Comparison of ENCODE assay signal across 7 cellular contexts in genomic region chr12:11653215-11653753, GRCh38.
DNase-seq lines count a peak whose midpoint lies in the region; ATAC-seq, FAIRE-seq and TF ChIP-seq lines count a peak whose summit lies in the region.

No MANE protein-coding gene starts in this region.

- ATAC-seq in GM21447 (IDR thresholded peaks at IDR 0.05; ENCODE audit: unreplicated experiment) (peak; percentile 22), HG03159 (IDR thresholded peaks at IDR 0.05; ENCODE audit: unreplicated experiment) (no peak)

- peaks cover 4% of the 10 kb centered on the region for H3K36me3 ChIP-seq in OCI-LY3 (replicated peaks; ENCODE audit: low read depth, low read length)
- H3K36me3 ChIP-seq in neuron (ENCODE audit: insufficient read depth, low read length), result no peaks in the 10 kb centered on the region

- H3K9ac ChIP-seq in OCI-LY3 (ENCODE audit: low read length), result peak overlapping the region; percentile 95

- H3K4me3 ChIP-seq in OCI-LY3 (ENCODE audit: low read length) (peak overlapping the region; percentile 86), neuron (ENCODE audit: low read length) (peak overlapping the region; percentile 80)

- H3K27me3 ChIP-seq in OCI-LY3 (ENCODE audit: low read depth, low read length), result no peaks in the 10 kb centered on the region
- no peaks in the 10 kb centered on the region for H3K27me3 ChIP-seq in neuron (ENCODE audit: insufficient read depth, low read length)

- no peaks in the 10 kb centered on the region for H3K9me3 ChIP-seq in OCI-LY3 (ENCODE audit: insufficient read depth, low read length)
- H3K9me3 ChIP-seq in neuron (ENCODE audit: low read length), result no peaks in the 10 kb centered on the region

- peaks cover 86% of the 10 kb centered on the region for H3K79me2 ChIP-seq in OCI-LY3 (ENCODE audit: low read length)

- FAIRE-seq in HTR-8/SVneo (lab: Jason Lieb, UNC), result no peak

- DNase-seq in caudate nucleus (lab: John Stamatoyannopoulos, UW) (no peak), COLO829 (ENCODE audit: low spot score) (no peak), HTR-8/SVneo (ENCODE audit: insufficient read length, low spot score) (no peak)

- H4K20me1 ChIP-seq in OCI-LY3 (ENCODE audit: insufficient read depth, low read length), result peaks cover 50% of the 10 kb centered on the region

- no peak for TF ChIP-seq CTCF in OCI-LY3 (IDR thresholded peaks at IDR 0.05; ENCODE audit: low read depth, low read length)

- peak overlapping the region; percentile 93 for H3K27ac ChIP-seq in OCI-LY3 (ENCODE audit: low read length)
- H3K27ac ChIP-seq in caudate nucleus (ENCODE audit: low read depth, low read length), result peak overlapping the region; percentile 14

- H2AFZ ChIP-seq in OCI-LY3 (ENCODE audit: low read depth, low read length) (no peak overlapping the region), neuron (ENCODE audit: low read depth, low read length) (no peak overlapping the region)

- peaks cover 57% of the 10 kb centered on the region for H3K4me1 ChIP-seq in OCI-LY3 (ENCODE audit: low read length)
- peaks cover 26% of the 10 kb centered on the region for H3K4me1 ChIP-seq in neuron (ENCODE audit: insufficient read depth, low read length)

- H3K4me2 ChIP-seq in OCI-LY3 (ENCODE audit: low read length), result peak overlapping the region; percentile 94
